16 cellular contexts compared by ENCODE assay signal in the genomic region with DNA sequence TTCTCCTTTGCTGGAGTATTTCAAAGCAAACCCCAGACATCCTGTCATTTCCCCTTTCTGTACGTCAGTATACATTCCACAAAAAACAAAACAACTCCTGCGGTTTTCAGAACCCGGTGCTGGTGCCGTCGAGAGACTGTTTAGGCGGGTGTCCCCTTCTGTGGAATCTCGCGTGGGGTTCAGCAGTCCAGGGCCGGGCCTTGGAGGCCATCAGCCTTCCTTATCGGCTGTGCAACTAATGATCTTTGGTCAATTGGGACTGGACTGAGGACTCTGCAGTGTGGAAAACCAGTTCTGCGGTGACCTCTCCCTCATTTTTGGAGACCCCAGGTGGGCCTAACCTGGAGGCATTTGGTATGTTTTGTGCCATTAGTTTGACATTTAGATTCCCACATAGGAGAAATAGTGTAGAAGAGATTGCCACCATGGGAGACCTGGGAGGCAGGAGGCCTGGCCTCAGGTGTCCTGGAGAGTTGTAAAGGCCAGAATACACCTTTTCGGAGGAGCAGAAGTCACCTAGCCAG.
"Had no signal": no experiment of that assay in that cellular context is flagged by ENCODE, and none has a peak within 500 bp of the region (broad histone marks: within the 10 kb centered on the region; RNA-seq: fewer than 3 reads in every experiment).

No MANE protein-coding gene starts in this region.

- ATAC-seq: sciatic nerve had no signal

- H3K27me3 Mint-ChIP-seq: activated CD4-positive, alpha-beta T cell treated with anti-CD3 and anti-CD28 coated beads, Interleukin-2, amount 10 ng/mL, durations not matched to agents 24 days and 14 days; activated CD8-positive, alpha-beta T cell treated with anti-CD3 and anti-CD28 coated beads for 36 hours; activated naive CD8-positive, alpha-beta T cell treated with anti-CD3 and anti-CD28 coated beads, Interleukin-2, amount 50 U/mL, for 24 hours had no signal

- H3K9me3 Mint-ChIP-seq: activated CD4-positive, alpha-beta T cell treated with anti-CD3 and anti-CD28 coated beads, Interleukin-2, amount 10 ng/mL, durations not matched to agents 24 days and 14 days; activated CD8-positive, alpha-beta T cell treated with anti-CD3 and anti-CD28 coated beads for 36 hours; activated naive CD8-positive, alpha-beta T cell treated with anti-CD3 and anti-CD28 coated beads, Interleukin-2, amount 50 U/mL, for 24 hours had no signal

- H3K4me3 Mint-ChIP-seq: activated CD4-positive, alpha-beta T cell treated with anti-CD3 and anti-CD28 coated beads, Interleukin-2, amount 10 ng/mL, durations not matched to agents 24 days and 14 days; activated CD8-positive, alpha-beta T cell treated with anti-CD3 and anti-CD28 coated beads for 36 hours; activated naive CD8-positive, alpha-beta T cell treated with anti-CD3 and anti-CD28 coated beads, Interleukin-2, amount 50 U/mL, for 24 hours had no signal

- H3K4me3 ChIP-seq: left lung, spleen, thyroid gland had no signal

- H3K9me3 ChIP-seq: left lung, spleen, thyroid gland had no signal

- H3K27me3 ChIP-seq: dorsolateral prefrontal cortex, foreskin keratinocyte, left lung, spleen, thyroid gland had no signal

- DNase-seq: activated CD4-positive, alpha-beta T cell treated with anti-CD3 and anti-CD28 coated beads, Interleukin-2, amount 10 ng/mL, durations not matched to agents 24 days and 14 days; aorta; dorsolateral prefrontal cortex; hippocampal formation; kidney; left lung; SHP77; spleen; stimulated activated naive CD4-positive, alpha-beta T cell treated with Interleukin-2 at 50 U/mL for 16 hours; T-helper 1 cell; T1000; thyroid gland had no signal

- H3K27ac ChIP-seq: foreskin keratinocyte, left lung, thyroid gland had no signal

- H3K36me3 ChIP-seq: left lung, thyroid gland had no signal

- H3K27ac Mint-ChIP-seq: activated naive CD8-positive, alpha-beta T cell treated with anti-CD3 and anti-CD28 coated beads, Interleukin-2, amount 50 U/mL, for 24 hours had no signal
